ENCODE assay signal across 21 cellular contexts in genomic region chr14:21236948-21237797, GRCh38. TPM values are rescaled to one million over a fixed set of nuclear protein-coding genes. Genes with fewer than 3 reads are reported as not detected.
DNase-seq lines count a peak whose midpoint lies in the region; ATAC-seq, FAIRE-seq and TF ChIP-seq lines count a peak whose summit lies in the region.
"Had no signal": no experiment of that assay in that cellular context is flagged by ENCODE, and none has a peak within 500 bp of the region (broad histone marks: within the 10 kb centered on the region; RNA-seq: fewer than 3 reads in every experiment).

No MANE protein-coding gene starts in this region.

- H3K4me3 ChIP-seq in A549 (no peak overlapping the region), left lung (no peak overlapping the region), suprapubic skin (no peak overlapping the region)
- H3K4me3 ChIP-seq: colonic mucosa, gastroesophageal sphincter had no signal

- no peak for ATAC-seq in A549
- no peak for ATAC-seq in T-helper 17 cell
- peak; percentile 73 for ATAC-seq in left lung
- ATAC-seq: gastroesophageal sphincter had no signal

- no peaks in the 10 kb centered on the region for H3K9me3 ChIP-seq in A549
- no peaks in the 10 kb centered on the region for H3K9me3 ChIP-seq in T-helper 17 cell (ENCODE audit: control insufficient read depth, low read length, poor library complexity, severe bottlenecking)
- H3K9me3 ChIP-seq in left lung = no peaks in the 10 kb centered on the region
- H3K9me3 ChIP-seq in suprapubic skin = no peaks in the 10 kb centered on the region
- H3K9me3 ChIP-seq: colonic mucosa, gastroesophageal sphincter had no signal

- H3K27ac Mint-ChIP-seq in T-helper 17 cell = peak overlapping the region; percentile 88
- H3K27ac Mint-ChIP-seq: nephron progenitor cell had no signal

- no peak for FAIRE-seq in A549 (lab: Jason Lieb, UNC)
- no peak for FAIRE-seq in frontal cortex (lab: Jason Lieb, UNC)
- FAIRE-seq: D721Med, H54 had no signal

- H3K27me3 ChIP-seq in left lung (no peaks in the 10 kb centered on the region), suprapubic skin (no peaks in the 10 kb centered on the region)
- H3K27me3 ChIP-seq: colonic mucosa, gastroesophageal sphincter had no signal

- H3K4me1 ChIP-seq in A549 (peaks cover 76% of the 10 kb centered on the region; the same call in 2 of the 3 replicates), left lung (peaks cover 14 to 93% of the 10 kb centered on the region in 2 donors), suprapubic skin (peaks cover 14% of the 10 kb centered on the region)

- no peak overlapping the region for H3K4me2 ChIP-seq in A549

- no peak for TF ChIP-seq EP300 in A549 (IDR thresholded peaks at IDR 0.05)
- TF ChIP-seq EP300 in suprapubic skin (IDR thresholded peaks at IDR 0.05) = no peak

- peaks cover 52% of the 10 kb centered on the region for H3K4me1 Mint-ChIP-seq in T-helper 17 cell

- TF ChIP-seq CTCF in A549 (IDR thresholded peaks at IDR 0.05) (no peak), left lung (IDR thresholded peaks at IDR 0.05) (no peak), suprapubic skin (IDR thresholded peaks at IDR 0.05) (no peak)

- intact Hi-C loops in left lung (cut with DNase I) = no loop called here

- WGBS in A549 (ENCODE audit: missing lambda C conversion rate) = 84% methylated on average over 6 of the region's 6 CpGs
- WGBS in suprapubic skin = 73% methylated on average over 6 of the region's 6 CpGs

- DNase-seq in A549 (ENCODE audit: low read depth in 1 of 2, low spot score in 1 of 2) (no peak), DMS79 (lab: John Stamatoyannopoulos, UW) (peak; percentile 43), T-helper 17 cell (no peak), left lung (no peak), HT-29 (ENCODE audit: low spot score) (no peak), NCI-H345 (lab: John Stamatoyannopoulos, UW) (no peak), suprapubic skin (ENCODE audit: low spot score in 2 of 2) (no peak), frontal cortex (ENCODE audit: low spot score in 2 of 2) (no peak)
- DNase-seq: activated gamma-delta T cell treated with Interleukin-2 at 50 U/mL for 16 hours, colonic mucosa, GDM1, NCI-H146, NCI-H446, nephron progenitor cell, OCI-M1 had no signal

- H3K27ac ChIP-seq in A549 (no peak overlapping the region), left lung (no peak overlapping the region), suprapubic skin (no peak overlapping the region)
- H3K27ac ChIP-seq: colonic mucosa, epithelial cell of prostate, gastroesophageal sphincter had no signal

- POLR2A ChIA-PET in A549 (lab: Yijun Ruan, JAX) = no interaction called here

- H3K27me3 Mint-ChIP-seq in T-helper 17 cell = no peaks in the 10 kb centered on the region

- CTCF ChIA-PET in A549 (lab: Yijun Ruan, JAX) = no interaction called here

- TF ChIP-seq RAD21 in A549 (conservative IDR thresholded peaks at IDR 0.05 in 1 of 2, IDR thresholded peaks at IDR 0.05 in 1 of 2) = no peak

- H3K36me3 Mint-ChIP-seq in T-helper 17 cell (ENCODE audit: low read depth) = no peaks in the 10 kb centered on the region

- H3K4me3 Mint-ChIP-seq in T-helper 17 cell = no peak overlapping the region
- H3K4me3 Mint-ChIP-seq: nephron progenitor cell had no signal

- TF ChIP-seq POLR2A in A549 (IDR thresholded peaks at IDR 0.05; ENCODE audit: low read length) (no peak), suprapubic skin (IDR thresholded peaks at IDR 0.05) (no peak)

- peaks cover 0 to 61% of the 10 kb centered on the region in 2 donors for H3K36me3 ChIP-seq in left lung
- peaks cover 30% of the 10 kb centered on the region for H3K36me3 ChIP-seq in suprapubic skin

TF ChIP-seq in A549, 52 proteins besides CTCF, POLR2A, EP300 and RAD21:
- TF ChIP-seq BHLHE40 (IDR thresholded peaks at IDR 0.05; ENCODE audit: low read depth, low read length) (no peak), HMGXB4 (CRISPR knock-in tag; IDR thresholded peaks at IDR 0.05; ENCODE audit: borderline replicate concordance) (0 out of 2 replicates have a peak, but pooled peaks have one; percentile 18)
TF ChIP-seq in A549: peak in this region for 1.

RNA-seq across cellular contexts. Expression of gene HNRNPC, which starts 32.1 kb away (rescaled TPM):
- 1,057 and 1,207 TPM in 2 replicates for polyA plus RNA-seq in A549 (2011; rRNA removed)
- 399 and 453 TPM in 2 replicates for polyA plus RNA-seq in A549 (2012; cell fraction: cytosol; rRNA removed)
- 407 and 724 TPM in 2 replicates for polyA plus RNA-seq in A549 (2012; cell fraction: nucleus; rRNA removed)
- polyA plus RNA-seq in A549 (2017; fragmentation: RNase III; extraction: RNeasy Plus Mini Kit Qiagen cat#74134 plus additional on column Dnase treatment) = 1,069 to 1,196 TPM (median 1,087 TPM) in 3 replicates
- polyA minus RNA-seq in A549 (2011; rRNA and poly(A)+ RNA removed) = 580 and 783 TPM in 2 replicates
- total RNA-seq in T-helper 17 cell = 100 to 1,000 TPM; 576 to 580 TPM
- 100 to 1,000 TPM; 377 to 427 TPM for total RNA-seq in left lung
- total RNA-seq in HT-29 (2014; rRNA removed; shearing (Covaris generic)) = 375 and 471 TPM in 2 replicates
- total RNA-seq in suprapubic skin = 100 to 1,000 TPM; 355 to 512 (median 409) TPM
- 614 TPM for total RNA-seq in frontal cortex

RNA-seq across cellular contexts. Expression of gene RPGRIP1, which starts 42.7 kb away (rescaled TPM):
- 0.87 and 1.5 TPM in 2 replicates for polyA plus RNA-seq in A549 (2011; rRNA removed)
- 0.20 and 0.23 TPM in 2 replicates for polyA plus RNA-seq in A549 (2012; cell fraction: cytosol; rRNA removed)
- polyA plus RNA-seq in A549 (2012; cell fraction: nucleus; rRNA removed) = 0.22 and 0.30 TPM in 2 replicates
- 0.26 to 0.37 TPM (median 0.26 TPM) in 3 replicates for polyA plus RNA-seq in A549 (2017; fragmentation: RNase III; extraction: RNeasy Plus Mini Kit Qiagen cat#74134 plus additional on column Dnase treatment)
- 0.29 and 1.4 TPM in 2 replicates for polyA minus RNA-seq in A549 (2011; rRNA and poly(A)+ RNA removed)
- total RNA-seq in T-helper 17 cell = under 1 TPM in 1 of 2 donors, not detected in 1; 0.94 TPM
- 1 to 10 TPM in 1 of 2 donors, under 1 TPM in 1; 0.41 to 1.3 TPM for total RNA-seq in left lung
- 0.05 and 0.33 TPM in 2 replicates for total RNA-seq in HT-29 (2014; rRNA removed; shearing (Covaris generic))
- not detected for total RNA-seq in suprapubic skin
- total RNA-seq in frontal cortex = not detected
- total RNA-seq: HT1080, MCF 10A had no signal
